In genomic region chr15:67134577-67135492, GRCh38 we compare ENCODE assay signal across 8 cellular contexts.
A peak's percentile ranks its signal among the peaks of the same experiment; 100 is the strongest.
DNase-seq lines count a peak whose midpoint lies in the region; TF ChIP-seq lines count a peak whose summit lies in the region.

No MANE protein-coding gene starts in this region.

- H3K27me3 ChIP-seq in esophagus (ENCODE audit: control insufficient read depth in 1 of 2, insufficient read depth in 2 of 2, low read length in 2 of 2) (no peaks in the 10 kb centered on the region), ovary (no peaks in the 10 kb centered on the region)

- TF ChIP-seq EP300 in ovary (IDR thresholded peaks at IDR 0.05) = no peak

- H3K4me1 ChIP-seq in esophagus (ENCODE audit: control insufficient read depth in 2 of 2, insufficient read depth in 2 of 2, low read length in 1 of 2) (peaks cover 12 to 30% of the 10 kb centered on the region in 2 donors), ovary (ENCODE audit: insufficient read depth) (peaks cover 48% of the 10 kb centered on the region)

- DNase-seq in GM12864 (ENCODE audit: low read depth) (no peak), MV-4-11 (lab: John Stamatoyannopoulos, UW) (peak; percentile 17), ovary (peak in 1 of 5 donors; percentile 36), G401 (ENCODE audit: low spot score) (no peak), Kasumi-1 (lab: John Stamatoyannopoulos, UW) (no peak), dermis blood vessel endothelial cell (no peak), anterior cingulate cortex (lab: John Stamatoyannopoulos, UW) (no peak)

- peaks cover 0 to 3% of the 10 kb centered on the region in 2 donors for H3K36me3 ChIP-seq in esophagus (ENCODE audit: control insufficient read depth in 2 of 2, insufficient read depth in 2 of 2, low read length in 1 of 2)
- no peaks in the 10 kb centered on the region for H3K36me3 ChIP-seq in ovary

- WGBS in esophagus, 2 donors = 17 to 18% methylated on average over 10 of the region's 10 CpGs
- 19 to 27% (median 20%) methylated on average over 10 of the region's 10 CpGs for WGBS in ovary, 3 donors

- intact Hi-C loops in ovary (cut with DNase I) = no loop called here

- H3K4me3 ChIP-seq in GM12864 (ENCODE audit: low read depth, low read length) (peak overlapping the region; percentile 23), esophagus (ENCODE audit: low read depth in 1 of 2, low read length in 2 of 2) (no peak overlapping the region), ovary (no peak overlapping the region)

- TF ChIP-seq CTCF in GM12864 (IDR thresholded peaks at IDR 0.05; ENCODE audit: low read depth, low read length, missing control alignments) (no peak), ovary (IDR thresholded peaks at IDR 0.05) (no peak)

- no peaks in the 10 kb centered on the region for H3K9me3 ChIP-seq in esophagus (ENCODE audit: control insufficient read depth in 2 of 2, insufficient read depth in 1 of 2, low read depth in 1 of 2, low read length in 1 of 2)
- no peaks in the 10 kb centered on the region for H3K9me3 ChIP-seq in ovary

- TF ChIP-seq POLR2A in ovary (IDR thresholded peaks at IDR 0.05) = no peak

- H3K27ac ChIP-seq in esophagus (ENCODE audit: low read depth in 2 of 2, low read length in 1 of 2) = peak overlapping the region; percentile 86 to 94
- H3K27ac ChIP-seq in ovary = peak overlapping the region; percentile 49 to 80

- in situ Hi-C loops in G401 (cut with HindIII; ENCODE audit: low sequenced_read_pairs) = no loop called here
